28 cellular contexts compared by ENCODE assay signal in genomic region chr3:42908675-42909074, GRCh38. TPM values are rescaled to one million over a fixed set of nuclear protein-coding genes. Genes with fewer than 3 reads are reported as not detected.
A peak's percentile ranks its signal among the peaks of the same experiment; 100 is the strongest.
DNase-seq lines count a peak whose midpoint lies in the region; ATAC-seq, FAIRE-seq and TF ChIP-seq lines count a peak whose summit lies in the region.
"Had no signal": no experiment of that assay in that cellular context is flagged by ENCODE, and none has a peak within 500 bp of the region (broad histone marks: within the 10 kb centered on the region; RNA-seq: fewer than 3 reads in every experiment).

No MANE protein-coding gene starts in this region.

- FAIRE-seq in H1 (lab: Jason Lieb, UNC) = no peak
- FAIRE-seq: A204.1, D721Med, G401.6, GM12878, GM12892, GM18507 had no signal

- H2AK5ac ChIP-seq in H1 (ENCODE audit: low read depth, low read length) = no peak overlapping the region

- H2BK120ac ChIP-seq in H1 (replicated peaks; ENCODE audit: low read depth, low read length) = no peak overlapping the region

- peak overlapping the region; percentile 46; the same call in 1 of the 2 replicates for H2AFZ ChIP-seq in H1 (ENCODE audit: low read length)

- CTCF ChIA-PET in H1 (lab: Charles Lee; ENCODE audit: partially characterized antibody) = no interaction called here

- peaks cover 18% of the 10 kb centered on the region for H3K27me3 Mint-ChIP-seq in activated naive CD8-positive, alpha-beta T cell treated with anti-CD3 and anti-CD28 coated beads for 36 hours
- peaks cover 32% of the 10 kb centered on the region for H3K27me3 Mint-ChIP-seq in activated naive CD8-positive, alpha-beta T cell treated with anti-CD3 and anti-CD28 coated beads, Interleukin-2, amount 50 U/mL, for 24 hours
- peaks cover 9% of the 10 kb centered on the region for H3K27me3 Mint-ChIP-seq in glutamatergic neuron (ENCODE audit: unreplicated experiment)
- no peaks in the 10 kb centered on the region for H3K27me3 Mint-ChIP-seq in osteocyte (ENCODE audit: unreplicated experiment)

- no peak overlapping the region for H2BK12ac ChIP-seq in H1 (ENCODE audit: low read depth, low read length)

- H3K4me3 Mint-ChIP-seq in activated naive CD8-positive, alpha-beta T cell treated with anti-CD3 and anti-CD28 coated beads for 36 hours = no peak overlapping the region
- no peak overlapping the region for H3K4me3 Mint-ChIP-seq in activated naive CD8-positive, alpha-beta T cell treated with anti-CD3 and anti-CD28 coated beads, Interleukin-2, amount 50 U/mL, for 24 hours
- H3K4me3 Mint-ChIP-seq in glutamatergic neuron (ENCODE audit: unreplicated experiment) (no peak overlapping the region), osteocyte (ENCODE audit: unreplicated experiment) (no peak overlapping the region)
- H3K4me3 Mint-ChIP-seq: CD14-positive monocyte; CD8-positive, alpha-beta T cell had no signal

- no peak overlapping the region for H4K5ac ChIP-seq in H1 (ENCODE audit: insufficient read length, low read depth, low read length)

- peaks cover 27% of the 10 kb centered on the region for H3K9me3 Mint-ChIP-seq in activated naive CD8-positive, alpha-beta T cell treated with anti-CD3 and anti-CD28 coated beads for 36 hours
- peaks cover 32% of the 10 kb centered on the region for H3K9me3 Mint-ChIP-seq in activated naive CD8-positive, alpha-beta T cell treated with anti-CD3 and anti-CD28 coated beads, Interleukin-2, amount 50 U/mL, for 24 hours
- H3K9me3 Mint-ChIP-seq in glutamatergic neuron (ENCODE audit: unreplicated experiment) (peaks cover 13% of the 10 kb centered on the region), osteocyte (ENCODE audit: unreplicated experiment) (peaks cover 19% of the 10 kb centered on the region)

- no peak overlapping the region for H2BK20ac ChIP-seq in H1 (ENCODE audit: low read length)

- no peak overlapping the region for H4K91ac ChIP-seq in H1 (replicated peaks; ENCODE audit: insufficient read length, low read length)

- peak overlapping the region; percentile 4 for H3K27ac Mint-ChIP-seq in activated naive CD8-positive, alpha-beta T cell treated with anti-CD3 and anti-CD28 coated beads for 36 hours
- H3K27ac Mint-ChIP-seq in activated naive CD8-positive, alpha-beta T cell treated with anti-CD3 and anti-CD28 coated beads, Interleukin-2, amount 50 U/mL, for 24 hours = no peak overlapping the region
- H3K27ac Mint-ChIP-seq in glutamatergic neuron (ENCODE audit: unreplicated experiment) (peak overlapping the region; percentile 33), osteocyte (ENCODE audit: unreplicated experiment) (no peak overlapping the region)
- H3K27ac Mint-ChIP-seq: CD14-positive monocyte; CD8-positive, alpha-beta T cell had no signal

- no peak overlapping the region for H4K8ac ChIP-seq in H1 (ENCODE audit: extremely low read depth, insufficient read depth, low read length)

- no peak overlapping the region for H3K18ac ChIP-seq in H1 (ENCODE audit: extremely low read depth, low read length)

- no peaks in the 10 kb centered on the region for H3K79me2 ChIP-seq in H1 (ENCODE audit: control insufficient read depth in 1 of 2, insufficient read depth in 2 of 2, low read length in 2 of 2)

- no peak for TF ChIP-seq CTCF in H1 (IDR thresholded peaks at IDR 0.05; ENCODE audit: control extremely low read depth in 1 of 3, insufficient read depth in 1 of 3, low read depth in 1 of 3, low read length in 3 of 3)
- TF ChIP-seq CTCF in glutamatergic neuron (IDR thresholded peaks at IDR 0.05; ENCODE audit: partially characterized antibody, unreplicated experiment) = no peak
- TF ChIP-seq CTCF in osteocyte (IDR thresholded peaks at IDR 0.05) = no peak
- no peak for TF ChIP-seq CTCF in tibial nerve (IDR thresholded peaks at IDR 0.05)

- TF ChIP-seq EP300 in H1 (IDR thresholded peaks at IDR 0.05; ENCODE audit: borderline replicate concordance in 1 of 2, low read depth in 2 of 2, low read length in 2 of 2) (no peak), tibial nerve (IDR thresholded peaks at IDR 0.05) (no peak)

- no peak for ATAC-seq in activated naive CD8-positive, alpha-beta T cell treated with anti-CD3 and anti-CD28 coated beads, Interleukin-2, amount 50 U/mL, for 24 hours
- ATAC-seq in GM21619 (IDR thresholded peaks at IDR 0.05; ENCODE audit: unreplicated experiment) = no peak
- no peak for ATAC-seq in HG02938 (IDR thresholded peaks at IDR 0.05; ENCODE audit: unreplicated experiment)
- ATAC-seq: CD8-positive, alpha-beta T cell; GM12878 had no signal

- no peak overlapping the region for H3K23ac ChIP-seq in H1 (ENCODE audit: insufficient read length)

- H4K20me1 ChIP-seq in H1 (replicated peaks in 1 of 2; ENCODE audit: control insufficient read depth in 1 of 2, insufficient read depth in 2 of 2, low read length in 2 of 2) = no peaks in the 10 kb centered on the region
- H4K20me1 ChIP-seq: BLaER1 had no signal

- H3K27ac ChIP-seq in H1 (ENCODE audit: low read depth, low read length) = no peak overlapping the region
- H3K27ac ChIP-seq in tibial nerve = no peak overlapping the region
- H3K27ac ChIP-seq: BLaER1 had no signal

- H3K4me1 ChIP-seq in H1 (replicated peaks in 1 of 4; ENCODE audit: control insufficient read depth in 3 of 4, insufficient read depth in 4 of 4, low read length in 3 of 4) (no peaks in the 10 kb centered on the region; a peak in 1 of 7 replicates), tibial nerve (peaks cover 0 to 21% (median 0%) of the 10 kb centered on the region in 4 donors)
- H3K4me1 ChIP-seq: BE2C, BLaER1 had no signal

- no peaks in the 10 kb centered on the region for H3K36me3 ChIP-seq in H1 (ENCODE audit: control insufficient read depth in 2 of 4, insufficient read depth in 4 of 4, low read length in 3 of 4)
- H3K36me3 ChIP-seq in tibial nerve = peaks cover 2 to 54% (median 9%) of the 10 kb centered on the region in 3 donors
- H3K36me3 ChIP-seq: BE2C, BLaER1 had no signal

- peaks cover 17% of the 10 kb centered on the region for H3K4me1 Mint-ChIP-seq in activated naive CD8-positive, alpha-beta T cell treated with anti-CD3 and anti-CD28 coated beads for 36 hours
- peaks cover 8% of the 10 kb centered on the region for H3K4me1 Mint-ChIP-seq in activated naive CD8-positive, alpha-beta T cell treated with anti-CD3 and anti-CD28 coated beads, Interleukin-2, amount 50 U/mL, for 24 hours
- H3K4me1 Mint-ChIP-seq in glutamatergic neuron (ENCODE audit: low read depth, unreplicated experiment) = peaks cover 6% of the 10 kb centered on the region
- no peaks in the 10 kb centered on the region for H3K4me1 Mint-ChIP-seq in osteocyte (ENCODE audit: unreplicated experiment)

- no peak overlapping the region for H3K4ac ChIP-seq in H1 (replicated peaks; ENCODE audit: insufficient read length, low read depth, low read length)

- no peaks in the 10 kb centered on the region for H3K79me1 ChIP-seq in H1 (ENCODE audit: low read depth, low read length)

- no peak overlapping the region for H2BK5ac ChIP-seq in H1 (ENCODE audit: low read depth, low read length)

- H3K36me3 Mint-ChIP-seq in activated naive CD8-positive, alpha-beta T cell treated with anti-CD3 and anti-CD28 coated beads for 36 hours = peaks cover 53% of the 10 kb centered on the region
- H3K36me3 Mint-ChIP-seq in activated naive CD8-positive, alpha-beta T cell treated with anti-CD3 and anti-CD28 coated beads, Interleukin-2, amount 50 U/mL, for 24 hours (ENCODE audit: low read depth) = peaks cover 26% of the 10 kb centered on the region
- peaks cover 32% of the 10 kb centered on the region for H3K36me3 Mint-ChIP-seq in glutamatergic neuron (ENCODE audit: unreplicated experiment)
- H3K36me3 Mint-ChIP-seq in osteocyte (ENCODE audit: unreplicated experiment) = no peaks in the 10 kb centered on the region

- no peak overlapping the region for H3K4me2 ChIP-seq in H1 (ENCODE audit: insufficient read depth in 1 of 2, low read depth in 2 of 2, low read length in 2 of 2)
- H3K4me2 ChIP-seq: BLaER1 had no signal

- no peak overlapping the region for H3K9ac ChIP-seq in H1 (replicated peaks in 1 of 4; ENCODE audit: extremely low read depth in 1 of 4, low read depth in 3 of 4, low read length in 3 of 4)
- H3K9ac ChIP-seq: BLaER1 had no signal

- DNase-seq in activated naive CD8-positive, alpha-beta T cell treated with anti-CD3 and anti-CD28 coated beads for 36 hours = no peak
- no peak for DNase-seq in activated naive CD8-positive, alpha-beta T cell treated with anti-CD3 and anti-CD28 coated beads, Interleukin-2, amount 50 U/mL, for 24 hours
- DNase-seq in H1 (ENCODE audit: low read depth in 1 of 2, low spot score in 2 of 2) (no peak), glutamatergic neuron (no peak), osteocyte (ENCODE audit: extremely low spot score, unreplicated experiment) (peak; percentile 69), tibial nerve (ENCODE audit: low spot score in 2 of 2) (no peak)
- DNase-seq: 8988T; ACHN; BE2C; C1 segment of cervical spinal cord; Caco-2; Calu3; CD4-positive, CD25-positive, alpha-beta regulatory T cell; CD8-positive, alpha-beta T cell; DMS79 treated with DMSO at 0.1 percent for 48 hours; GF-D8 had no signal

- POLR2A ChIA-PET in H1 (lab: Charles Lee; ENCODE audit: partially characterized antibody) = no interaction called here

- peaks cover 9 to 29% of the 10 kb centered on the region in 2 experiments for H3K9me3 ChIP-seq in H1 (ENCODE audit: insufficient read depth in 2 of 2, low read depth in 1 of 2, low read length in 1 of 2)
- peaks cover 0 to 36% (median 6%) of the 10 kb centered on the region in 4 donors for H3K9me3 ChIP-seq in tibial nerve
- H3K9me3 ChIP-seq: BE2C had no signal

- H3K56ac ChIP-seq in H1 (replicated peaks; ENCODE audit: insufficient read length, low read depth, low read length) = no peak overlapping the region

- 91% methylated on average over 7 of the region's 7 CpGs; no CpG with 5 or more reads in 1 of the 2 experiments for WGBS in H1 (ENCODE audit: extremely low coverage in 1 of 2, insufficient coverage in 1 of 2, insufficient read length in 1 of 2, insufficient replicate concordance in 2 of 2, low coverage in 1 of 2, low lambda C conversion rate in 2 of 2, missing lambda C conversion rate in 1 of 2), 2 experiments
- 87 to 95% methylated on average over 7 of the region's 7 CpGs for WGBS in tibial nerve, 2 donors

- no peak overlapping the region for H2BK15ac ChIP-seq in H1 (ENCODE audit: low read length)

- H3K4me3 ChIP-seq in H1 (ENCODE audit: extremely low read depth in 1 of 4, insufficient read depth in 2 of 4, low read depth in 3 of 4, low read length in 4 of 4) = no peak overlapping the region
- H3K4me3 ChIP-seq in tibial nerve = no peak overlapping the region
- H3K4me3 ChIP-seq: BLaER1, GM12878 had no signal

- TF ChIP-seq RAD21 in H1 (IDR thresholded peaks at IDR 0.05 in 1 of 2, conservative IDR thresholded peaks at IDR 0.05 in 1 of 2; ENCODE audit: low read depth in 2 of 2, low read length in 2 of 2) = no peak

- no peak for TF ChIP-seq POLR2A in H1 (IDR thresholded peaks at IDR 0.05; ENCODE audit: control extremely low read depth in 1 of 2, low read depth in 2 of 2, low read length in 2 of 2)
- TF ChIP-seq POLR2A in tibial nerve (IDR thresholded peaks at IDR 0.05) = no peak

- H3K23me2 ChIP-seq in H1 (ENCODE audit: low read depth, low read length) = no peaks in the 10 kb centered on the region

- no peaks in the 10 kb centered on the region for H3K27me3 ChIP-seq in H1 (replicated peaks in 1 of 4; ENCODE audit: control insufficient read depth in 3 of 4, extremely low read depth in 1 of 4, insufficient read depth in 3 of 4, low read length in 3 of 4)
- H3K27me3 ChIP-seq in tibial nerve = no peaks in the 10 kb centered on the region
- H3K27me3 ChIP-seq: BE2C had no signal

- H3K14ac ChIP-seq in H1 (ENCODE audit: insufficient read length) = no peak overlapping the region

RNA-seq across cellular contexts. Expression of gene ZNF662, which starts 2.7 kb away (rescaled TPM):
- 1 to 10 TPM; 4.9 to 5.3 TPM for total RNA-seq in activated naive CD8-positive, alpha-beta T cell treated with anti-CD3 and anti-CD28 coated beads for 36 hours
- not detected in 2 replicates for total RNA-seq in H1 (2021; fragmentation: NEBNext Ultra II Directional; extraction: Animal tissue kit (Norgen Biotek cat#: 25700))
- polyA plus RNA-seq in H1 (2011; rRNA removed) = 0.03 TPM in 1 of 2 replicates, not detected in the other
- polyA plus RNA-seq in H1 (2011; cell fraction: cytosol; rRNA removed) = 0.12 TPM
- 0.09 TPM for polyA plus RNA-seq in H1 (2011; cell fraction: nucleus; rRNA removed)
- 0.05 to 0.24 TPM in 2 of 4 replicates, not detected in the others for polyA plus RNA-seq in H1 (2012, experiment 1 of 2)
- not detected for polyA plus RNA-seq in H1 (2012, experiment 2 of 2)
- 0.34 TPM for polyA plus RNA-seq in H1 (2013, experiment 1 of 2)
- polyA plus RNA-seq in H1 (2013, experiment 2 of 2) = 0.11 TPM
- polyA minus RNA-seq in H1 (2011; rRNA and poly(A)+ RNA removed) = 0.12 TPM in 1 of 2 replicates, not detected in the other
- polyA minus RNA-seq in H1 (2011; cell fraction: cytosol; rRNA and poly(A)+ RNA removed) = not detected
- polyA minus RNA-seq in H1 (2011; cell fraction: nucleus; rRNA and poly(A)+ RNA removed) = not detected
- total RNA-seq in glutamatergic neuron (ENCODE audit: unreplicated experiment) (16.3 TPM), osteocyte (not detected in 2 replicates), tibial nerve (10 to 100 TPM in 3 of 4 donors, 1 to 10 TPM in 1; 9.0 to 20.0 (median 16.7) TPM)
- total RNA-seq: A673, GM12878 had no signal
- polyA plus RNA-seq: CD14-positive monocyte, GM12878 had no signal

RNA-seq across cellular contexts. Expression of gene CYP8B1, which starts 33.0 kb away (rescaled TPM):
- total RNA-seq in activated naive CD8-positive, alpha-beta T cell treated with anti-CD3 and anti-CD28 coated beads for 36 hours = not detected
- not detected in 2 replicates for total RNA-seq in H1 (2021; fragmentation: NEBNext Ultra II Directional; extraction: Animal tissue kit (Norgen Biotek cat#: 25700))
- polyA plus RNA-seq in H1 (2011; rRNA removed) = not detected in 2 replicates
- not detected for polyA plus RNA-seq in H1 (2011; cell fraction: cytosol; rRNA removed)
- not detected for polyA plus RNA-seq in H1 (2011; cell fraction: nucleus; rRNA removed)
- polyA plus RNA-seq in H1 (2012, experiment 1 of 2) = not detected in 4 replicates
- polyA plus RNA-seq in H1 (2012, experiment 2 of 2) = not detected
- not detected for polyA plus RNA-seq in H1 (2013, experiment 1 of 2)
- not detected for polyA plus RNA-seq in H1 (2013, experiment 2 of 2)
- not detected in 2 replicates for polyA minus RNA-seq in H1 (2011; rRNA and poly(A)+ RNA removed)
- polyA minus RNA-seq in H1 (2011; cell fraction: cytosol; rRNA and poly(A)+ RNA removed) = not detected
- not detected for polyA minus RNA-seq in H1 (2011; cell fraction: nucleus; rRNA and poly(A)+ RNA removed)
- not detected for total RNA-seq in glutamatergic neuron (ENCODE audit: unreplicated experiment)
- total RNA-seq in osteocyte = not detected in 2 replicates
- not detected for total RNA-seq in tibial nerve
- total RNA-seq: A673; Caco-2; Calu3; CD4-positive, CD25-positive, alpha-beta regulatory T cell; CD8-positive, alpha-beta T cell had no signal
- polyA plus RNA-seq: AG04450; CD14-positive monocyte; CD4-positive, CD25-positive, alpha-beta regulatory T cell; GM12878 had no signal

Comparison
In these comparisons a context has a peak if more than half of its experiments do, and no peak if none do; other contexts are left out.
1. H3K27ac Mint-ChIP-seq: peak in activated naive CD8-positive, alpha-beta T cell treated with anti-CD3 and anti-CD28 coated beads for 36 hours (single experiment) and glutamatergic neuron (single experiment); none in activated naive CD8-positive, alpha-beta T cell treated with anti-CD3 and anti-CD28 coated beads, Interleukin-2, amount 50 U/mL, for 24 hours (single experiment) and osteocyte (single experiment).